In the genomic region with DNA sequence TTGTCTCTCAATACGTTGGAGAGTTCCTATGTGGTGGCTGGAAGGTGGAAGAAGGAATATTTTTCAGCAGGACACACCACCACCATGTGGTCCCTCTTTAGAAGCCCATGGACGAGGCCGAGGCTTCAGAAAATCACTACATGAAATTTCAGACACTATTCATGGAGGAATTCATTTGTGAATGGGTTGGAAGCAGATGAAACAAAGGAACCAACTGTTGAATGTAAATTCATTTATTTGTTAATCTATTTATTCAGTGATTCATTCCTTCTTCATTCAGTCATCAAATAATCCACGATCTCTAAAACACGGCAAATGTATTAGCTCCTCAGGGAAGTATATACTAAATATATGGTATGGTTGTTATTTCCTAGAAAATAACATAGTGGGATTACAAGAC, we compare ENCODE assay signal across 33 cellular contexts. TPM values are rescaled to one million over a fixed set of nuclear protein-coding genes. Genes with fewer than 3 reads are reported as not detected.
DNase-seq lines count a peak whose midpoint lies in the region; ATAC-seq and TF ChIP-seq lines count a peak whose summit lies in the region.
"Had no signal": no experiment of that assay in that cellular context is flagged by ENCODE, and none has a peak within 500 bp of the region (broad histone marks: within the 10 kb centered on the region; RNA-seq: fewer than 3 reads in every experiment).

No MANE protein-coding gene starts in this region.

- H3K4me1 ChIP-seq in breast epithelium (no peaks in the 10 kb centered on the region), left ventricle myocardium inferior (no peaks in the 10 kb centered on the region)
- H3K4me1 ChIP-seq: ascending aorta, esophagus squamous epithelium, prostate gland, sigmoid colon, transverse colon had no signal

- ATAC-seq in GM21529 (IDR thresholded peaks at IDR 0.05; ENCODE audit: unreplicated experiment): no peak
- ATAC-seq: activated T-cell treated with anti-CD3 and anti-CD28 coated beads, Interleukin-2, amount 50 U/mL, for 72 hours; natural killer cell; T-cell had no signal

- H3K9me3 Mint-ChIP-seq in MCF 10A (ENCODE audit: unreplicated experiment): peaks cover 7% of the 10 kb centered on the region

- no peaks in the 10 kb centered on the region for H3K27me3 Mint-ChIP-seq in MCF 10A (ENCODE audit: insufficient read depth, unreplicated experiment)

- no TSS peak for BruUV-seq in MCF 10A (replicated peaks; lab: Mats Ljungman, UMichigan)

- POLR2A ChIA-PET in MCF 10A (lab: Yijun Ruan, JAX) (interaction anchor here (1.0 to 1.4 kb wide), 4 partner anchors 8 to 70 kb away, joined by 3 to 4 read pairs (median 4); no protein-coding TSS in a partner anchor), RWPE1 (lab: Yijun Ruan, JAX; ENCODE audit: low non-redundant PET) (no interaction called here)

- TF ChIP-seq POLR2A in breast epithelium (IDR thresholded peaks at IDR 0.05): no peak

- H3K27ac Mint-ChIP-seq in MCF 10A (ENCODE audit: low read depth, unreplicated experiment): no peak overlapping the region
- H3K27ac Mint-ChIP-seq: activated T-cell treated with anti-CD3 and anti-CD28 coated beads, Interleukin-2, amount 50 U/mL, for 72 hours; natural killer cell; T-cell had no signal

- H3K27me3 ChIP-seq in breast epithelium (no peaks in the 10 kb centered on the region), left ventricle myocardium inferior (ENCODE audit: low read depth) (peaks cover 40% of the 10 kb centered on the region)
- H3K27me3 ChIP-seq: ascending aorta, sigmoid colon, transverse colon had no signal

- H3K4me1 Mint-ChIP-seq in MCF 10A (ENCODE audit: insufficient read depth, unreplicated experiment): peaks cover 13% of the 10 kb centered on the region
- H3K4me1 Mint-ChIP-seq: natural killer cell, T-cell had no signal

- H3K36me3 Mint-ChIP-seq in MCF 10A (ENCODE audit: insufficient read depth, unreplicated experiment): no peaks in the 10 kb centered on the region
- H3K36me3 Mint-ChIP-seq: natural killer cell, T-cell had no signal

- CTCF ChIA-PET in MCF 10A (lab: Yijun Ruan, JAX) (interaction anchor here (1.0 to 2.0 kb wide), 3 partner anchors 12 to 149 kb away, joined by 4 to 13 read pairs (median 5); a partner anchor contains a TSS), RWPE1 (lab: Yijun Ruan, JAX) (interaction anchor here (1.4 kb wide), 1 partner anchor 12 kb away, joined by 4 read pairs; a partner anchor contains a TSS)

- TF ChIP-seq CTCF in MCF 10A (IDR thresholded peaks at IDR 0.05; ENCODE audit: unreplicated experiment): no peak
- no peak for TF ChIP-seq CTCF in breast epithelium (IDR thresholded peaks at IDR 0.05)
- no peak for TF ChIP-seq CTCF in RWPE1 (conservative IDR thresholded peaks at IDR 0.05; ENCODE audit: low read depth)
- TF ChIP-seq CTCF in choroid plexus epithelial cell (conservative IDR thresholded peaks at IDR 0.05; ENCODE audit: low read depth, low read length): no peak
- TF ChIP-seq CTCF in left ventricle myocardium inferior (IDR thresholded peaks at IDR 0.05; ENCODE audit: borderline replicate concordance): no peak

- DNase-seq in MCF 10A (ENCODE audit: unreplicated experiment) (peak; percentile 36), breast epithelium (ENCODE audit: low spot score in 2 of 2) (no peak), RWPE1 (ENCODE audit: low spot score) (peak; percentile 29), choroid plexus epithelial cell (ENCODE audit: low read depth) (peak; percentile 1), left ventricle myocardium inferior (no peak), T-helper 2 cell (no peak)
- no peak for DNase-seq in stimulated activated CD4-positive, alpha-beta T cell treated with anti-CD3 and anti-CD28 coated beads, Interleukin-4, amount 100 ng/mL, for 4 hours
- DNase-seq: activated CD4-positive, alpha-beta T cell treated with anti-CD3 and anti-CD28 coated beads, Interleukin-2, amount 50 U/mL, for 48 hours; activated T-cell treated with anti-CD3 and anti-CD28 coated beads, Interleukin-2, amount 50 U/mL, for 72 hours; dermis blood vessel endothelial cell; DND-41; esophagus squamous epithelium; foreskin melanocyte; KBM-7; natural killer cell; NCI-H1436; NCI-H2081 treated with DMSO at 0.1 percent for 48 hours; NCI-H226; NCI-H526 treated with DMSO at 0.1 percent for 48 hours; NK-92 treated with Interleukin-12 subunit alpha and Interleukin-12 subunit beta, amount 100 ng/mL, for 24 hours; occipital lobe; sigmoid colon; stimulated activated CD4-positive, alpha-beta T cell treated with anti-CD3 and anti-CD28 coated beads, Interleukin-12 subunit alpha, Interleukin-12 subunit beta, amount 100 ng/mL, for 4 hours; stimulated activated CD4-positive, alpha-beta T cell treated with anti-CD3 and anti-CD28 coated beads, Interleukin-2, amount 100 ng/mL, for 48 hours; T-cell; transverse colon had no signal

- H3K27ac ChIP-seq in breast epithelium (no peak overlapping the region), RWPE1 (no peak overlapping the region), left ventricle myocardium inferior (replicated peaks) (no peak overlapping the region)
- H3K27ac ChIP-seq: 22Rv1, ascending aorta, C4-2B, esophagus squamous epithelium, prostate gland, sigmoid colon, transverse colon had no signal

- H3K9me3 ChIP-seq in breast epithelium (peaks cover 0 to 8% of the 10 kb centered on the region in 2 donors), left ventricle myocardium inferior (replicated peaks) (peaks cover 10% of the 10 kb centered on the region)
- H3K9me3 ChIP-seq: ascending aorta, prostate gland, sigmoid colon, transverse colon had no signal

- H3K36me3 ChIP-seq in breast epithelium: no peaks in the 10 kb centered on the region
- no peaks in the 10 kb centered on the region for H3K36me3 ChIP-seq in left ventricle myocardium inferior
- H3K36me3 ChIP-seq: ascending aorta, esophagus squamous epithelium, prostate gland, sigmoid colon, transverse colon had no signal

- H3K4me3 ChIP-seq in breast epithelium (no peak overlapping the region), choroid plexus epithelial cell (ENCODE audit: low read depth, low read length) (no peak overlapping the region), left ventricle myocardium inferior (no peak overlapping the region)
- H3K4me3 ChIP-seq: ascending aorta, esophagus squamous epithelium, lung, prostate gland, sigmoid colon, transverse colon had no signal

- intact Hi-C loops in MCF 10A (cut with micrococcal nuclease): no loop called here
- intact Hi-C loops in breast epithelium (cut with DNase I; ENCODE audit: low total_unique reads): no loop called here
- intact Hi-C loops in left ventricle myocardium inferior (cut with micrococcal nuclease): no loop called here

- H3K4me3 Mint-ChIP-seq in MCF 10A (ENCODE audit: unreplicated experiment): no peak overlapping the region
- H3K4me3 Mint-ChIP-seq: activated T-cell treated with anti-CD3 and anti-CD28 coated beads, Interleukin-2, amount 50 U/mL, for 72 hours; natural killer cell; T-cell had no signal

RNA-seq across cellular contexts. Expression of a gene that starts 12.2 kb away (rescaled TPM):
- 2.9 and 3.3 TPM in 2 replicates for total RNA-seq in MCF 10A (2022)
- total RNA-seq in breast epithelium: 10 to 100 TPM in 1 of 3 donors, 1 to 10 TPM in 1, not detected in 1; 8.8 to 13.0 TPM
- not detected for total RNA-seq in left ventricle myocardium inferior
- total RNA-seq: mononuclear cell, natural killer cell, transverse colon had no signal

Comparison
In these comparisons a context has a peak if more than half of its experiments do, and no peak if none do; other contexts are left out.
1. DNase-seq: peak in MCF 10A (single experiment), RWPE1 (single experiment) and choroid plexus epithelial cell (single experiment); none in breast epithelium (0 of 2), stimulated activated CD4-positive, alpha-beta T cell treated with anti-CD3 and anti-CD28 coated beads, Interleukin-4, amount 100 ng/mL, for 4 hours (0 of 2), left ventricle myocardium inferior (single experiment) and T-helper 2 cell (0 of 5).